In genomic region chr5:6583049-6583880, GRCh38 we compare ENCODE assay signal across 8 cellular contexts. TPM values are rescaled to one million over a fixed set of nuclear protein-coding genes. Genes with fewer than 3 reads are reported as not detected.
A peak's percentile ranks its signal among the peaks of the same experiment; 100 is the strongest.
DNase-seq lines count a peak whose midpoint lies in the region; ATAC-seq, FAIRE-seq and TF ChIP-seq lines count a peak whose summit lies in the region.

No MANE protein-coding gene starts in this region.

- no peak overlapping the region for H3K27ac ChIP-seq in parathyroid adenoma

- CTCF ChIA-PET in activated CD4-positive, alpha-beta T cell treated with anti-CD3 and anti-CD28 coated beads, Interleukin-2, amount 10 ng/mL, durations not matched to agents 7 days and 5 days (lab: Charles Lee): no interaction called here

- POLR2A ChIA-PET in activated CD4-positive, alpha-beta T cell treated with anti-CD3 and anti-CD28 coated beads, Interleukin-2, amount 10 ng/mL, durations not matched to agents 7 days and 5 days (lab: Charles Lee): no interaction called here

- H3K27ac Mint-ChIP-seq in activated CD4-positive, alpha-beta T cell treated with anti-CD3 and anti-CD28 coated beads, Interleukin-2, amount 10 ng/mL, durations not matched to agents 7 days and 5 days: no peak overlapping the region

- DNase-seq in BE2C (peak; percentile 60), GM19239 (ENCODE audit: insufficient read length, low spot score) (peak; percentile 44), glomerular visceral epithelial cell (ENCODE audit: extremely low spot score) (peak; percentile 10), SW480 (ENCODE audit: low spot score) (no peak)
- DNase-seq in activated CD4-positive, alpha-beta T cell treated with anti-CD3 and anti-CD28 coated beads, Interleukin-2, amount 10 ng/mL, durations not matched to agents 7 days and 5 days: peak; percentile 11

- H3K4me2 ChIP-seq in parathyroid adenoma (ENCODE audit: low read length): peak overlapping the region; percentile 54

- H3K27me3 Mint-ChIP-seq in activated CD4-positive, alpha-beta T cell treated with anti-CD3 and anti-CD28 coated beads, Interleukin-2, amount 10 ng/mL, durations not matched to agents 7 days and 5 days: peaks cover 63% of the 10 kb centered on the region

- no peaks in the 10 kb centered on the region for H3K9me3 Mint-ChIP-seq in activated CD4-positive, alpha-beta T cell treated with anti-CD3 and anti-CD28 coated beads, Interleukin-2, amount 10 ng/mL, durations not matched to agents 7 days and 5 days

- H3K9ac ChIP-seq in parathyroid adenoma: no peak overlapping the region

- no peak overlapping the region for H3K4me3 Mint-ChIP-seq in activated CD4-positive, alpha-beta T cell treated with anti-CD3 and anti-CD28 coated beads, Interleukin-2, amount 10 ng/mL, durations not matched to agents 7 days and 5 days

- ATAC-seq in HG03469 (IDR thresholded peaks at IDR 0.05; ENCODE audit: unreplicated experiment) (no peak), HG03196 (IDR thresholded peaks at IDR 0.05; ENCODE audit: unreplicated experiment) (no peak)

- H3K4me3 ChIP-seq in BE2C (ENCODE audit: low read depth, low read length) (peak overlapping the region; percentile 38), parathyroid adenoma (ENCODE audit: low read depth, low read length) (peak overlapping the region; percentile 29)

- H3K36me3 ChIP-seq in BE2C: no peaks in the 10 kb centered on the region
- H3K36me3 ChIP-seq in parathyroid adenoma (ENCODE audit: control insufficient read depth, insufficient read depth, low read length): no peaks in the 10 kb centered on the region

- H3K4me1 ChIP-seq in BE2C (no peaks in the 10 kb centered on the region), parathyroid adenoma (peaks cover 2% of the 10 kb centered on the region)

- H3K27me3 ChIP-seq in BE2C (peaks cover 3% of the 10 kb centered on the region; the same call in 1 of the 2 replicates), parathyroid adenoma (ENCODE audit: control insufficient read depth, insufficient read depth, low read length) (no peaks in the 10 kb centered on the region)

- H2AFZ ChIP-seq in parathyroid adenoma: peak overlapping the region; percentile 67

- H3K36me3 Mint-ChIP-seq in activated CD4-positive, alpha-beta T cell treated with anti-CD3 and anti-CD28 coated beads, Interleukin-2, amount 10 ng/mL, durations not matched to agents 7 days and 5 days (ENCODE audit: low read depth): no peaks in the 10 kb centered on the region

- H3K79me2 ChIP-seq in parathyroid adenoma: no peaks in the 10 kb centered on the region

- no peak; the same call in 1 of the 2 replicates for TF ChIP-seq CTCF in BE2C (IDR thresholded peaks at IDR 0.05; ENCODE audit: low read depth, low read length)
- peak; percentile 26 for TF ChIP-seq CTCF in parathyroid adenoma (IDR thresholded peaks at IDR 0.05)

- no peak for FAIRE-seq in GM19239 (lab: Jason Lieb, UNC)

- H3K9me3 ChIP-seq in BE2C: no peaks in the 10 kb centered on the region
- no peaks in the 10 kb centered on the region for H3K9me3 ChIP-seq in parathyroid adenoma (ENCODE audit: control insufficient read depth, low read length)

- H3K4me1 Mint-ChIP-seq in activated CD4-positive, alpha-beta T cell treated with anti-CD3 and anti-CD28 coated beads, Interleukin-2, amount 10 ng/mL, durations not matched to agents 7 days and 5 days: no peaks in the 10 kb centered on the region

RNA-seq across cellular contexts. Expression of gene NSUN2, which starts 49.6 kb away (rescaled TPM):
- 121 TPM for polyA plus RNA-seq in BE2C (2012; ENCODE audit: insufficient read depth, insufficient read length, low read depth)
- 10 to 100 TPM; 67.1 to 74.5 TPM for total RNA-seq in activated CD4-positive, alpha-beta T cell treated with anti-CD3 and anti-CD28 coated beads, Interleukin-2, amount 10 ng/mL, durations not matched to agents 7 days and 5 days

RNA-seq across cellular contexts. Expression of gene SRD5A1, which starts 50.0 kb away (rescaled TPM):
- 10.0 TPM for polyA plus RNA-seq in BE2C (2012; ENCODE audit: insufficient read depth, insufficient read length, low read depth)
- 10 to 100 TPM; 10.1 to 10.4 TPM for total RNA-seq in activated CD4-positive, alpha-beta T cell treated with anti-CD3 and anti-CD28 coated beads, Interleukin-2, amount 10 ng/mL, durations not matched to agents 7 days and 5 days
